8 cellular contexts compared by ENCODE assay signal in the genomic region with DNA sequence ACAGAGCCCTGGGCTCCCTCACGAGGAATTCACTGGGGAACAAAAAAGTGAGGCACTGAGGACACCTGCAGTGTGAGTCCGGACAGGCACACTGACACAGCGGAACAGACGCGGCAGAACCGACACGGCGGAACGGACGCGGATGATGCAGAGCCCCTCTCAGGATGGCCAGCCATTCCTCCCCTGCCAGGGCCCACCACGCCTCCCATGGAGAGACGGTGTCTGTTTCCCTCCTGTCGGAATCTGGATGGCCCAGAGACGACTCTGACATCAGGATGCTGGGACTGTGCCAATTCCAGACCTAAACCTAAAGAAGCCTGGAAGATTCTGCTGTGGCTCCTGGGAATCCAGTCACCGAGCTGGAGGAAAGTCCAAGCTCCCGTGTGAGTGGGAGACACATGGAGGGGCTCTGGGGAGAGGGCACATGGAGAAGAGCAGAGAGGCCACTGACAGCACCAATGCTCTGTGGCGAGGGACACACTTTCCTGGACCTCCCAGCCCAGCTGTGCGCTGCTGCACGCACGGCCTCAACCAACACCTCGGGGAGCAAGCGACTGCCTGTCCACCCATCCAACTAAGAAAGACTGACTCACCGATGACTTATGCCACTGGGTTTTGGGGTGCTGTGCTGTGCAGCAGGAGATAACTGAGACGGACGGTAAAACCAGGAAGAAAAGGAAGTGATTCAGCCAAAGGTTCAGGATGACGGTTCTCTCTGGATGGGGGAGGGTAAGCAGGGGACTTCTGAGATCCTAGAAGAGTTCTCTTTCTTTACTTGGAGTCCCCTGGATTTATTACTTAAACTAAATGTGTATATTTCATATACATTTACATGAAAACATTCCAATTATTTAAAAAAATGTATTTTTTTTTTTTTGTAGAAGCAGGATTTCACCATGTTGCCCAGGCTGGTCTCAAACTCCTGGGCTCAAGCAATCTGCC. TPM values are rescaled to one million over a fixed set of nuclear protein-coding genes. Genes with fewer than 3 reads are reported as not detected.
DNase-seq lines count a peak whose midpoint lies in the region; ATAC-seq and TF ChIP-seq lines count a peak whose summit lies in the region.

No MANE protein-coding gene starts in this region.

- ATAC-seq in left lung (no peak), HG03571 (IDR thresholded peaks at IDR 0.05; ENCODE audit: unreplicated experiment) (no peak), mucosa of descending colon (no peak)

- no peak for TF ChIP-seq CTCF in left lung (IDR thresholded peaks at IDR 0.05)
- no peak for TF ChIP-seq CTCF in mucosa of descending colon (IDR thresholded peaks at IDR 0.05)

- H3K36me3 Mint-ChIP-seq in activated T-helper 1 cell treated with anti-CD3 and anti-CD28 coated beads, Interleukin-12 subunit alpha, Interleukin-12 subunit beta, Interleukin-2, Interleukin-4 antibody, amounts not matched to agents 30 ng/mL and 10 ng/mL and 1 ng/mL, durations not matched to agents 14 hours and 24 hours and 36 hours (ENCODE audit: low read depth) = peaks cover 55% of the 10 kb centered on the region

- H3K27me3 Mint-ChIP-seq in activated T-helper 1 cell treated with anti-CD3 and anti-CD28 coated beads, Interleukin-12 subunit alpha, Interleukin-12 subunit beta, Interleukin-2, Interleukin-4 antibody, amounts not matched to agents 30 ng/mL and 10 ng/mL and 1 ng/mL, durations not matched to agents 14 hours and 24 hours and 36 hours (ENCODE audit: insufficient read depth) = no peaks in the 10 kb centered on the region

- H2AFZ ChIP-seq in ACC112 (ENCODE audit: low read length, unreplicated experiment) = no peak overlapping the region

- H3K79me2 ChIP-seq in ACC112 (ENCODE audit: control insufficient read depth, insufficient read depth, low read length, unreplicated experiment) = peaks cover 62% of the 10 kb centered on the region

- H3K36me3 ChIP-seq in ACC112 (ENCODE audit: insufficient read depth, low read length) (peaks cover under 1% of the 10 kb centered on the region; the same call in 1 of the 2 replicates), left lung (peaks cover 0 to 7% of the 10 kb centered on the region in 2 donors), mucosa of descending colon (ENCODE audit: low read depth) (no peaks in the 10 kb centered on the region)

- H3K27me3 ChIP-seq in ACC112 (ENCODE audit: insufficient read depth, low read length) (no peaks in the 10 kb centered on the region), left lung (no peaks in the 10 kb centered on the region)

- DNase-seq in HK-2 (ENCODE audit: unreplicated experiment) (peak; percentile 87), left lung (no peak), LoVo (ENCODE audit: low spot score) (no peak), NCI-H146 (lab: John Stamatoyannopoulos, UW) (no peak), mucosa of descending colon (no peak)
- peak; percentile 26 for DNase-seq in activated T-helper 1 cell treated with anti-CD3 and anti-CD28 coated beads, Interleukin-12 subunit alpha, Interleukin-12 subunit beta, Interleukin-2, Interleukin-4 antibody, amounts not matched to agents 30 ng/mL and 10 ng/mL and 1 ng/mL, durations not matched to agents 14 hours and 24 hours and 36 hours (ENCODE audit: low spot score)

- H3K27ac Mint-ChIP-seq in activated T-helper 1 cell treated with anti-CD3 and anti-CD28 coated beads, Interleukin-12 subunit alpha, Interleukin-12 subunit beta, Interleukin-2, Interleukin-4 antibody, amounts not matched to agents 30 ng/mL and 10 ng/mL and 1 ng/mL, durations not matched to agents 14 hours and 24 hours and 36 hours = peak overlapping the region; percentile 98

- peak overlapping the region; percentile 73 for H3K4me3 Mint-ChIP-seq in activated T-helper 1 cell treated with anti-CD3 and anti-CD28 coated beads, Interleukin-12 subunit alpha, Interleukin-12 subunit beta, Interleukin-2, Interleukin-4 antibody, amounts not matched to agents 30 ng/mL and 10 ng/mL and 1 ng/mL, durations not matched to agents 14 hours and 24 hours and 36 hours

- H3K9me3 Mint-ChIP-seq in activated T-helper 1 cell treated with anti-CD3 and anti-CD28 coated beads, Interleukin-12 subunit alpha, Interleukin-12 subunit beta, Interleukin-2, Interleukin-4 antibody, amounts not matched to agents 30 ng/mL and 10 ng/mL and 1 ng/mL, durations not matched to agents 14 hours and 24 hours and 36 hours = no peaks in the 10 kb centered on the region

- H3K4me1 ChIP-seq in ACC112 (ENCODE audit: control insufficient read depth, insufficient read depth, low read length, unreplicated experiment) (peaks cover 80% of the 10 kb centered on the region), left lung (peaks cover 58 to 99% of the 10 kb centered on the region in 2 donors), mucosa of descending colon (ENCODE audit: low read depth) (peaks cover 10% of the 10 kb centered on the region)

- no peaks in the 10 kb centered on the region for H3K9me3 ChIP-seq in left lung
- no peaks in the 10 kb centered on the region for H3K9me3 ChIP-seq in mucosa of descending colon

- H3K4me3 ChIP-seq in ACC112 (ENCODE audit: low read depth, low read length) (no peak overlapping the region; the same call in 1 of the 2 replicates), left lung (no peak overlapping the region), mucosa of descending colon (no peak overlapping the region)

- intact Hi-C loops in activated T-helper 1 cell treated with anti-CD3 and anti-CD28 coated beads, Interleukin-12 subunit alpha, Interleukin-12 subunit beta, Interleukin-2, Interleukin-4 antibody, amounts not matched to agents 30 ng/mL and 10 ng/mL and 1 ng/mL, durations not matched to agents 14 hours and 24 hours and 36 hours (cut with micrococcal nuclease) = loop anchor here (2.0 kb wide), 1 partner anchor 54 kb away; no protein-coding TSS in a partner anchor
- intact Hi-C loops in left lung (cut with DNase I) (no loop called here), mucosa of descending colon (cut with DNase I, micrococcal nuclease) (no loop called here)

- H3K4me1 Mint-ChIP-seq in activated T-helper 1 cell treated with anti-CD3 and anti-CD28 coated beads, Interleukin-12 subunit alpha, Interleukin-12 subunit beta, Interleukin-2, Interleukin-4 antibody, amounts not matched to agents 30 ng/mL and 10 ng/mL and 1 ng/mL, durations not matched to agents 14 hours and 24 hours and 36 hours (ENCODE audit: low read depth) = peaks cover 96% of the 10 kb centered on the region

- peak overlapping the region; percentile 99 for H3K27ac ChIP-seq in ACC112 (ENCODE audit: low read depth, low read length)
- H3K27ac ChIP-seq in left lung = peak overlapping the region; percentile 51 to 79

RNA-seq across cellular contexts. Expression of a gene that starts 23.3 kb away (rescaled TPM):
- 62.6 and 68.8 TPM in 2 replicates for total RNA-seq in activated T-helper 1 cell treated with anti-CD3 and anti-CD28 coated beads, Interleukin-12 subunit alpha, Interleukin-12 subunit beta, Interleukin-2, Interleukin-4 antibody, amounts not matched to agents 30 ng/mL and 10 ng/mL and 1 ng/mL, durations not matched to agents 14 hours and 24 hours and 36 hours
- total RNA-seq in left lung (10 to 100 TPM; 31.2 to 39.9 TPM), mucosa of descending colon (10 to 100 TPM; 29.2 to 40.8 (median 34.6) TPM)

RNA-seq across cellular contexts. Expression of a gene that starts 51.4 kb away (rescaled TPM):
- total RNA-seq in activated T-helper 1 cell treated with anti-CD3 and anti-CD28 coated beads, Interleukin-12 subunit alpha, Interleukin-12 subunit beta, Interleukin-2, Interleukin-4 antibody, amounts not matched to agents 30 ng/mL and 10 ng/mL and 1 ng/mL, durations not matched to agents 14 hours and 24 hours and 36 hours = not detected in 2 replicates
- total RNA-seq in left lung (not detected), mucosa of descending colon (not detected)

Comparison
In these comparisons a context has a peak if more than half of its experiments do, and no peak if none do; other contexts are left out.
1. DNase-seq: peak in HK-2 (single experiment) and activated T-helper 1 cell treated with anti-CD3 and anti-CD28 coated beads, Interleukin-12 subunit alpha, Interleukin-12 subunit beta, Interleukin-2, Interleukin-4 antibody, amounts not matched to agents 30 ng/mL and 10 ng/mL and 1 ng/mL, durations not matched to agents 14 hours and 24 hours and 36 hours (single experiment); none in left lung (0 of 2), LoVo (single experiment), NCI-H146 (single experiment) and mucosa of descending colon (0 of 3).